Comparison of ENCODE assay signal across 12 cellular contexts in the genomic region with DNA sequence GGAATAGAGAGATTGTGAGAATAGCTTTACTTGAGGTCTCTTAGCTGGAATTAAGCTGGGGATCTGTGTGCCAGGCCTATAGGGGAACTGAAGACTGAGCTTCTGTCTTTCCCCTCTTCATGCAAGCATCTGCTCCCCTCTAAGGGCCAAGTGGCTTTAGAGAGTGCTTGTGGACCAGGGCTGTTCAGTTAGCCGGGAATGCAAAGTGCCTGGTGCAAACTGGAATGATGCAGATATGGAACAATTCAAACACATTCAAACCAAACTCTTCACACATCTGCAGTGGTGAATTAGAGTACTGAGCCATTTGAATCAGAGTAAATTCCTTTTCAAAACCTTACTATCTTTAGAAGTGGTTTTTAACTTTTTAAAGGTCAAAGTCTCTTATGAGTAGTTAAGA.
DNase-seq lines count a peak whose midpoint lies in the region; ATAC-seq and TF ChIP-seq lines count a peak whose summit lies in the region.
"Had no signal": no experiment of that assay in that cellular context is flagged by ENCODE, and none has a peak within 500 bp of the region (broad histone marks: within the 10 kb centered on the region; RNA-seq: fewer than 3 reads in every experiment).

No MANE protein-coding gene starts in this region.

- H2AFZ ChIP-seq in GM23248, result no peak overlapping the region

- no peaks in the 10 kb centered on the region for H3K79me2 ChIP-seq in GM23248 (ENCODE audit: insufficient read depth)

- peaks cover 4% of the 10 kb centered on the region; the same call in 1 of the 2 replicates for H3F3A ChIP-seq in GM23248 (ENCODE audit: insufficient read depth)

- intact Hi-C loops in lower lobe of right lung (cut with DNase I), result no loop called here
- intact Hi-C loops in esophagus squamous epithelium (cut with DNase I), result no loop called here

- H3K27ac ChIP-seq in GM23248 (no peak overlapping the region), lower lobe of right lung (peak overlapping the region; percentile 31), esophagus squamous epithelium (no peak overlapping the region)

- H3K9ac ChIP-seq in GM23248, result no peak overlapping the region

- H3K36me3 ChIP-seq in GM23248 (ENCODE audit: low read depth) (no peaks in the 10 kb centered on the region), lower lobe of right lung (no peaks in the 10 kb centered on the region), esophagus squamous epithelium (no peaks in the 10 kb centered on the region)

- in situ Hi-C loops in GM23248 (cut with MboI), result no loop called here

- H4K20me1 ChIP-seq in GM23248 (ENCODE audit: insufficient read depth), result no peaks in the 10 kb centered on the region

- ATAC-seq in GM18868 (IDR thresholded peaks at IDR 0.05; ENCODE audit: unreplicated experiment) (peak; percentile 44), lower lobe of right lung (peak; percentile 71 to 86), HG03571 (IDR thresholded peaks at IDR 0.05; ENCODE audit: unreplicated experiment) (no peak)

- no peak for TF ChIP-seq CTCF in lower lobe of right lung (IDR thresholded peaks at IDR 0.05)
- TF ChIP-seq CTCF in esophagus squamous epithelium (IDR thresholded peaks at IDR 0.05), result no peak

- 89 to 90% methylated on average over 1 of the region's 1 CpG for WGBS in GM23248 (ENCODE audit: low coverage in 1 of 2, low lambda C conversion rate in 2 of 2, missing lambda C conversion rate in 2 of 2), 2 experiments
- 33 to 44% methylated on average over 1 of the region's 1 CpG for WGBS in esophagus squamous epithelium, 2 donors

- DNase-seq in GM23248, result peak; percentile 11
- DNase-seq in NCI-H510A (lab: John Stamatoyannopoulos, UW), result peak; percentile 45
- no peak for DNase-seq in lower lobe of right lung
- no peak for DNase-seq in NCI-H146 (lab: John Stamatoyannopoulos, UW)
- DNase-seq in esophagus squamous epithelium (lab: John Stamatoyannopoulos, UW), result no peak
- no peak for DNase-seq in activated CD4-positive, alpha-beta T cell treated with anti-CD3 and anti-CD28 coated beads, Interleukin-2, amount 50 U/mL, for 4 hours
- DNase-seq: Caco-2, HFFc6, KBM-7, naive B cell had no signal

- H3K27me3 ChIP-seq in GM23248 (replicated peaks; ENCODE audit: insufficient read depth), result no peaks in the 10 kb centered on the region
- H3K27me3 ChIP-seq in lower lobe of right lung (ENCODE audit: low read depth), result no peaks in the 10 kb centered on the region
- H3K27me3 ChIP-seq in esophagus squamous epithelium, result no peaks in the 10 kb centered on the region

- no peaks in the 10 kb centered on the region for H3K9me2 ChIP-seq in GM23248 (ENCODE audit: insufficient read depth)

- no peak overlapping the region for H3K4me3 ChIP-seq in GM23248
- H3K4me3 ChIP-seq in lower lobe of right lung, result no peak overlapping the region
- H3K4me3 ChIP-seq in esophagus squamous epithelium, result no peak overlapping the region

- H3K4me1 ChIP-seq in GM23248 (ENCODE audit: insufficient read depth), result peaks cover 17% of the 10 kb centered on the region
- H3K4me1 ChIP-seq in lower lobe of right lung, result peaks cover 4% of the 10 kb centered on the region
- no peaks in the 10 kb centered on the region for H3K4me1 ChIP-seq in esophagus squamous epithelium

- no peaks in the 10 kb centered on the region for H3K9me3 ChIP-seq in GM23248 (ENCODE audit: low read depth)
- no peaks in the 10 kb centered on the region for H3K9me3 ChIP-seq in lower lobe of right lung
- no peaks in the 10 kb centered on the region for H3K9me3 ChIP-seq in esophagus squamous epithelium
- H3K9me3 ChIP-seq: Caco-2 had no signal

- H3K4me2 ChIP-seq in GM23248 (ENCODE audit: unreplicated experiment), result no peak overlapping the region

- TF ChIP-seq POLR2A in esophagus squamous epithelium (IDR thresholded peaks at IDR 0.05), result no peak

Comparison
In these comparisons a context has a peak if more than half of its experiments do, and no peak if none do; other contexts are left out.
1. DNase-seq: peak in GM23248 (single experiment) and NCI-H510A (single experiment); none in lower lobe of right lung (single experiment), NCI-H146 (single experiment), esophagus squamous epithelium (single experiment) and activated CD4-positive, alpha-beta T cell treated with anti-CD3 and anti-CD28 coated beads, Interleukin-2, amount 50 U/mL, for 4 hours (0 of 2).